11 cellular contexts compared by ENCODE assay signal in genomic region chr9:87606921-87607521, GRCh38.
A peak's percentile ranks its signal among the peaks of the same experiment; 100 is the strongest.
DNase-seq lines count a peak whose midpoint lies in the region; TF ChIP-seq lines count a peak whose summit lies in the region.
"Had no signal": no experiment of that assay in that cellular context is flagged by ENCODE, and none has a peak within 500 bp of the region (broad histone marks: within the 10 kb centered on the region; RNA-seq: fewer than 3 reads in every experiment).

No MANE protein-coding gene starts in this region.

- no peak overlapping the region for H3K4me2 ChIP-seq in SK-N-SH

- no peaks in the 10 kb centered on the region for H3K36me3 Mint-ChIP-seq in activated naive CD8-positive, alpha-beta T cell treated with anti-CD3 and anti-CD28 coated beads for 36 hours

- no peak overlapping the region for H3K4me3 Mint-ChIP-seq in activated naive CD8-positive, alpha-beta T cell treated with anti-CD3 and anti-CD28 coated beads for 36 hours

- peak; percentile 62 for DNase-seq in GM04503 (ENCODE audit: low read depth)
- no peak for DNase-seq in SK-N-SH
- DNase-seq in fibroblast of villous mesenchyme (ENCODE audit: low read depth), result peak; percentile 77
- DNase-seq in sigmoid colon, result no peak
- DNase-seq in pons (ENCODE audit: low spot score), result no peak
- no peak for DNase-seq in activated naive CD8-positive, alpha-beta T cell treated with anti-CD3 and anti-CD28 coated beads for 36 hours
- DNase-seq in inferior parietal cortex (ENCODE audit: extremely low spot score), result no peak
- no peak for DNase-seq in SIG-M5 treated with dmso at 0.1 percent for 504 hours (lab: John Stamatoyannopoulos, UW; ENCODE audit: unreplicated experiment)
- DNase-seq: activated CD8-positive, alpha-beta memory T cell treated with anti-CD3 and anti-CD28 coated beads for 24 hours; NCI-H446 had no signal

- H3K27me3 ChIP-seq in SK-N-SH (ENCODE audit: insufficient read depth) (no peaks in the 10 kb centered on the region), sigmoid colon (no peaks in the 10 kb centered on the region)
- H3K27me3 ChIP-seq: body of pancreas had no signal

- H3K9ac ChIP-seq in SK-N-SH, result no peak overlapping the region

- no peak overlapping the region for H3K27ac Mint-ChIP-seq in activated naive CD8-positive, alpha-beta T cell treated with anti-CD3 and anti-CD28 coated beads for 36 hours

- CTCF ChIA-PET in SK-N-SH (lab: Yijun Ruan, JAX), result no interaction called here

- H3K9me2 ChIP-seq in SK-N-SH, result no peaks in the 10 kb centered on the region

- H3K9me3 Mint-ChIP-seq in activated naive CD8-positive, alpha-beta T cell treated with anti-CD3 and anti-CD28 coated beads for 36 hours, result peaks cover 3% of the 10 kb centered on the region

- H3K4me1 ChIP-seq in SK-N-SH (ENCODE audit: control insufficient read depth in 1 of 2, insufficient read depth in 2 of 2, low read depth in 1 of 2, low read length in 1 of 2), result peaks cover 10 to 19% of the 10 kb centered on the region in 2 experiments; a peak in 2 of 4 replicates
- H3K4me1 ChIP-seq in sigmoid colon, result peaks cover 0 to 89% (median 84%) of the 10 kb centered on the region in 4 donors

- H3K9me3 ChIP-seq in SK-N-SH, result no peaks in the 10 kb centered on the region
- no peaks in the 10 kb centered on the region for H3K9me3 ChIP-seq in sigmoid colon
- H3K9me3 ChIP-seq: body of pancreas had no signal

- POLR2A ChIA-PET in SK-N-SH (lab: Yijun Ruan, JAX), result no interaction called here

- H3K79me2 ChIP-seq in SK-N-SH (ENCODE audit: insufficient read depth), result no peaks in the 10 kb centered on the region

- H3K4me1 Mint-ChIP-seq in activated naive CD8-positive, alpha-beta T cell treated with anti-CD3 and anti-CD28 coated beads for 36 hours, result peaks cover 9% of the 10 kb centered on the region

- no peak for TF ChIP-seq RAD21 in SK-N-SH (IDR thresholded peaks at IDR 0.05; ENCODE audit: low read length)

- no peak for TF ChIP-seq CTCF in SK-N-SH (IDR thresholded peaks at IDR 0.05)
- no peak for TF ChIP-seq CTCF in fibroblast of villous mesenchyme (IDR thresholded peaks at IDR 0.05; ENCODE audit: insufficient read depth, low read depth, low read length)
- no peak for TF ChIP-seq CTCF in sigmoid colon (IDR thresholded peaks at IDR 0.05)

- TF ChIP-seq POLR2A in sigmoid colon (IDR thresholded peaks at IDR 0.05), result no peak

- no peaks in the 10 kb centered on the region for H3K36me3 ChIP-seq in SK-N-SH (replicated peaks in 1 of 2; ENCODE audit: control insufficient read depth in 1 of 2, insufficient read depth in 2 of 2, low read length in 1 of 2)
- H3K36me3 ChIP-seq in sigmoid colon, result peaks cover 0 to 12% (median 3%) of the 10 kb centered on the region in 4 donors

- peaks cover 34% of the 10 kb centered on the region for H3K27me3 Mint-ChIP-seq in activated naive CD8-positive, alpha-beta T cell treated with anti-CD3 and anti-CD28 coated beads for 36 hours

- H2AFZ ChIP-seq in SK-N-SH (ENCODE audit: low read depth), result no peak overlapping the region

- intact Hi-C loops in sigmoid colon (cut with DNase I), result no loop called here

- TF ChIP-seq EP300 in SK-N-SH (IDR thresholded peaks at IDR 0.05; ENCODE audit: borderline replicate concordance in 1 of 2, low read depth in 1 of 2, low read length in 1 of 2) (no peak), sigmoid colon (IDR thresholded peaks at IDR 0.05) (no peak)

- no peaks in the 10 kb centered on the region for H4K20me1 ChIP-seq in SK-N-SH (ENCODE audit: insufficient read depth)

- H3K4me3 ChIP-seq in SK-N-SH (ENCODE audit: low read depth in 2 of 2, low read length in 1 of 2), result no peak overlapping the region
- H3K4me3 ChIP-seq in fibroblast of villous mesenchyme (ENCODE audit: low read depth, low read length), result no peak overlapping the region
- H3K4me3 ChIP-seq in sigmoid colon, result no peak overlapping the region
- H3K4me3 ChIP-seq: body of pancreas had no signal

- H3K27ac ChIP-seq in SK-N-SH (ENCODE audit: low read depth in 2 of 2, low read length in 1 of 2), result no peak overlapping the region
- H3K27ac ChIP-seq in sigmoid colon, result peak overlapping the region; percentile 45 to 86 (median 82)

- H3F3A ChIP-seq in SK-N-SH (replicated peaks; ENCODE audit: insufficient read depth), result no peaks in the 10 kb centered on the region

- 7% methylated on average over 3 of the region's 3 CpGs for WGBS in SK-N-SH (ENCODE audit: low lambda C conversion rate)
- WGBS in sigmoid colon, 2 donors, result 86 to 91% methylated on average over 3 of the region's 3 CpGs

TF ChIP-seq in SK-N-SH, 30 proteins besides CTCF, POLR2A, EP300 and RAD21:
- TF ChIP-seq REST (IDR thresholded peaks at IDR 0.05; ENCODE audit: low read depth, low read length) (no peak), ELF1 (IDR thresholded peaks at IDR 0.05) (no peak), TCF12 (IDR thresholded peaks at IDR 0.05) (peak; percentile 28; the same call in 1 of the 2 replicates), FOSL2 (IDR thresholded peaks at IDR 0.05; ENCODE audit: borderline replicate concordance, low read depth) (peak; percentile 37; the same call in 1 of the 2 replicates), MXI1 (IDR thresholded peaks at IDR 0.05; ENCODE audit: low read depth, low read length) (no peak)

Comparison
In these comparisons a context has a peak if more than half of its experiments do, and no peak if none do; other contexts are left out.
1. DNase-seq: peak in GM04503 (single experiment) and fibroblast of villous mesenchyme (single experiment); none in SK-N-SH (single experiment), sigmoid colon (single experiment), pons (single experiment), activated naive CD8-positive, alpha-beta T cell treated with anti-CD3 and anti-CD28 coated beads for 36 hours (single experiment), inferior parietal cortex (single experiment) and SIG-M5 treated with dmso at 0.1 percent for 504 hours (single experiment).
2. H3K27ac ChIP-seq: peak in sigmoid colon (4 of 4); none in SK-N-SH (0 of 2).